1 cellular context compared by ENCODE assay signal in genomic region chr17:338442-339192, GRCh38.
TF ChIP-seq lines count a peak whose summit lies in the region.

No MANE protein-coding gene starts in this region.

TF ChIP-seq in WTC11, 78 proteins besides CTCF, POLR2A, EP300 and RAD21 (continued from another document):
- TF ChIP-seq HMGXB4 (CRISPR knock-in tag; IDR thresholded peaks at IDR 0.05), result no peak
- TF ChIP-seq TEAD4 (CRISPR knock-in tag; IDR thresholded peaks at IDR 0.05), result no peak
- TF ChIP-seq GABPB1 (CRISPR knock-in tag; IDR thresholded peaks at IDR 0.05), result peak; percentile 49; the same call in 1 of the 2 replicates
TF ChIP-seq in WTC11: peak in this region for 2.
